1 cellular context compared by ENCODE assay signal in genomic region chr1:36613721-36614120, GRCh38.
TF ChIP-seq lines count a peak whose summit lies in the region.

No MANE protein-coding gene starts in this region.

TF ChIP-seq in IMR-90, 13 proteins besides CTCF, POLR2A, EP300 and RAD21:
- no peak for TF ChIP-seq FOS (IDR thresholded peaks at IDR 0.05; ENCODE audit: low read depth, low read length)
- no peak for TF ChIP-seq CEBPB (IDR thresholded peaks at IDR 0.05; ENCODE audit: low read depth, low read length)
- TF ChIP-seq MAZ (IDR thresholded peaks at IDR 0.05; ENCODE audit: borderline replicate concordance, low read depth, low read length): no peak
- TF ChIP-seq RCOR1 (IDR thresholded peaks at IDR 0.05; ENCODE audit: insufficient replicate concordance, low read length): no peak
- no peak for TF ChIP-seq MAFK (IDR thresholded peaks at IDR 0.05; ENCODE audit: low read depth, low read length)
- no peak for TF ChIP-seq NFE2L2 (IDR thresholded peaks at IDR 0.05; ENCODE audit: low read depth, low read length)
- TF ChIP-seq BHLHE40 (IDR thresholded peaks at IDR 0.05; ENCODE audit: low read depth, low read length): no peak
- no peak for TF ChIP-seq RFX5 (IDR thresholded peaks at IDR 0.05; ENCODE audit: low read depth, low read length)
- TF ChIP-seq SMC3 (IDR thresholded peaks at IDR 0.05; ENCODE audit: low read depth, low read length): no peak
- no peak for TF ChIP-seq MXI1 (IDR thresholded peaks at IDR 0.05; ENCODE audit: borderline replicate concordance, low read depth, low read length)
- no peak for TF ChIP-seq ELK1 (IDR thresholded peaks at IDR 0.05; ENCODE audit: borderline replicate concordance, low read depth, low read length)
- no peak for TF ChIP-seq CHD1 (IDR thresholded peaks at IDR 0.05; ENCODE audit: low read depth, low read length)
- TF ChIP-seq, protein P1, sequence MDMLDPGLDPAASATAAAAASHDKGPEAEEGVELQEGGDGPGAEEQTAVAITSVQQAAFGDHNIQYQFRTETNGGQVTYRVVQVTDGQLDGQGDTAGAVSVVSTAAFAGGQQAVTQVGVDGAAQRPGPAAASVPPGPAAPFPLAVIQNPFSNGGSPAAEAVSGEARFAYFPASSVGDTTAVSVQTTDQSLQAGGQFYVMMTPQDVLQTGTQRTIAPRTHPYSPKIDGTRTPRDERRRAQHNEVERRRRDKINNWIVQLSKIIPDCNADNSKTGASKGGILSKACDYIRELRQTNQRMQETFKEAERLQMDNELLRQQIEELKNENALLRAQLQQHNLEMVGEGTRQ (IDR thresholded peaks at IDR 0.05; ENCODE audit: low read depth, low read length): no peak
